ENCODE assay signal across 34 cellular contexts in genomic region chr6:137334094-137334493, GRCh38.
"Had no signal": no experiment of that assay in that cellular context is flagged by ENCODE, and none has a peak within 500 bp of the region (broad histone marks: within the 10 kb centered on the region; RNA-seq: fewer than 3 reads in every experiment).

No MANE protein-coding gene starts in this region.

- H3K4me1 ChIP-seq: adrenal gland, body of pancreas, colonic mucosa had no signal

- FAIRE-seq: frontal cortex had no signal

- H3K27me3 ChIP-seq: body of pancreas, colonic mucosa had no signal

- H3K9me3 Mint-ChIP-seq: activated CD4-positive, alpha-beta memory T cell treated with anti-CD3 and anti-CD28 coated beads for 36 hours; activated CD4-positive, alpha-beta T cell treated with anti-CD3 and anti-CD28 coated beads, Interleukin-2, amount 10 ng/mL, durations not matched to agents 24 days and 14 days; activated naive CD4-positive, alpha-beta T cell treated with anti-CD3 and anti-CD28 coated beads for 36 hours; activated naive CD4-positive, alpha-beta T cell treated with anti-CD3 and anti-CD28 coated beads, Interleukin-2, amount 50 U/mL, for 24 hours; activated naive CD8-positive, alpha-beta T cell treated with anti-CD3 and anti-CD28 coated beads for 36 hours; activated naive CD8-positive, alpha-beta T cell treated with anti-CD3 and anti-CD28 coated beads, Interleukin-2, amount 50 U/mL, for 24 hours; activated T-helper 1 cell treated with anti-CD3 and anti-CD28 coated beads, Interleukin-12 subunit alpha, Interleukin-12 subunit beta, Interleukin-2, Interleukin-4 antibody, amounts not matched to agents 30 ng/mL and 10 ng/mL and 1 ng/mL, durations not matched to agents 14 hours and 24 hours and 36 hours; activated T-helper 2 cell treated with anti-CD3 and anti-CD28 coated beads, Interferon-gamma antibody, Interleukin-2, Interleukin-4, amounts not matched to agents 10 μg/mL and 5 μg/mL and 100 μg/mL, durations not matched to agents 14 hours and 24 hours and 36 hours; endodermal cell; T-helper 2 cell treated with Interferon-gamma antibody and Interleukin-4, amounts not matched to agents 5 μg/mL and 100 μg/mL, for 36 hours had no signal

- H3K9me3 ChIP-seq: adrenal gland, body of pancreas, colonic mucosa had no signal

- H3K27ac ChIP-seq: adrenal gland, colonic mucosa, WERI-Rb-1 had no signal

- DNase-seq: activated CD4-positive, alpha-beta memory T cell treated with anti-CD3 and anti-CD28 coated beads for 36 hours; activated CD4-positive, alpha-beta T cell treated with anti-CD3 and anti-CD28 coated beads for 36 hours; activated CD4-positive, alpha-beta T cell treated with anti-CD3 and anti-CD28 coated beads, Interleukin-2, amount 10 ng/mL, durations not matched to agents 24 days and 14 days; activated CD4-positive, CD25-positive, alpha-beta regulatory T cell; activated CD4-positive, CD25-positive, alpha-beta regulatory T cell treated with anti-CD3 and anti-CD28 coated beads, Interleukin-2, amount 50 U/mL, for 72 hours; activated CD8-positive, alpha-beta memory T cell treated with anti-CD3 and anti-CD28 coated beads, Interleukin-2, amount 10 ng/mL, durations not matched to agents 7 days and 5 days; activated CD8-positive, alpha-beta memory T cell treated with anti-CD3 and anti-CD28 coated beads, Interleukin-2, amount 50 U/mL, for 4 hours; activated CD8-positive, alpha-beta T cell treated with anti-CD3 and anti-CD28 coated beads, Interleukin-2, amount 10 ng/mL, durations not matched to agents 7 days and 5 days; activated effector memory CD4-positive, alpha-beta T cell treated with anti-CD3 and anti-CD28 coated beads, Interleukin-2, amount 50 U/mL, for 16 hours; activated naive CD4-positive, alpha-beta T cell treated with anti-CD3 and anti-CD28 coated beads for 36 hours; activated naive CD8-positive, alpha-beta T cell treated with anti-CD3 and anti-CD28 coated beads for 36 hours; activated naive CD8-positive, alpha-beta T cell treated with anti-CD3 and anti-CD28 coated beads, Interleukin-2, amount 50 U/mL, for 24 hours; activated T-cell treated with anti-CD3 and anti-CD28 coated beads, Interleukin-2, amount 50 U/mL, for 1 hour; activated T-cell treated with anti-CD3 and anti-CD28 coated beads, Interleukin-2, amount 50 U/mL, for 48 hours; adrenal gland; amygdala; aorta; body of pancreas; central memory CD4-positive, alpha-beta T cell; cerebellar nuclear complex; colonic mucosa; effector memory CD4-positive, alpha-beta T cell; endodermal cell; foreskin fibroblast; T-helper 1 cell; T-helper 17 cell; T1000; WERI-Rb-1 had no signal

- H3K4me3 ChIP-seq: adrenal gland, body of pancreas, colonic mucosa had no signal

- H3K27ac Mint-ChIP-seq: activated CD4-positive, alpha-beta memory T cell treated with anti-CD3 and anti-CD28 coated beads for 36 hours; activated CD4-positive, alpha-beta T cell treated with anti-CD3 and anti-CD28 coated beads for 36 hours; activated CD4-positive, alpha-beta T cell treated with anti-CD3 and anti-CD28 coated beads, Interleukin-2, amount 10 ng/mL, durations not matched to agents 24 days and 14 days; activated CD8-positive, alpha-beta memory T cell treated with anti-CD3 and anti-CD28 coated beads, Interleukin-2, amount 10 ng/mL, durations not matched to agents 7 days and 5 days; activated CD8-positive, alpha-beta T cell treated with anti-CD3 and anti-CD28 coated beads, Interleukin-2, amount 10 ng/mL, durations not matched to agents 7 days and 5 days; activated naive CD4-positive, alpha-beta T cell treated with anti-CD3 and anti-CD28 coated beads for 36 hours; activated naive CD4-positive, alpha-beta T cell treated with anti-CD3 and anti-CD28 coated beads, Interleukin-2, amount 50 U/mL, for 24 hours; activated naive CD8-positive, alpha-beta T cell treated with anti-CD3 and anti-CD28 coated beads for 36 hours; activated naive CD8-positive, alpha-beta T cell treated with anti-CD3 and anti-CD28 coated beads, Interleukin-2, amount 50 U/mL, for 24 hours; activated T-helper 1 cell treated with anti-CD3 and anti-CD28 coated beads, Interleukin-12 subunit alpha, Interleukin-12 subunit beta, Interleukin-2, Interleukin-4 antibody, amounts not matched to agents 30 ng/mL and 10 ng/mL and 1 ng/mL, durations not matched to agents 14 hours and 24 hours and 36 hours; activated T-helper 2 cell treated with anti-CD3 and anti-CD28 coated beads, Interferon-gamma antibody, Interleukin-2, Interleukin-4, amounts not matched to agents 10 μg/mL and 5 μg/mL and 100 μg/mL, durations not matched to agents 14 hours and 24 hours and 36 hours; endodermal cell; T-helper 17 cell; T-helper 2 cell treated with Interferon-gamma antibody and Interleukin-4, amounts not matched to agents 5 μg/mL and 100 μg/mL, for 36 hours had no signal

- H3K36me3 Mint-ChIP-seq: activated CD8-positive, alpha-beta memory T cell treated with anti-CD3 and anti-CD28 coated beads, Interleukin-2, amount 10 ng/mL, durations not matched to agents 7 days and 5 days; activated naive CD4-positive, alpha-beta T cell treated with anti-CD3 and anti-CD28 coated beads, Interleukin-2, amount 50 U/mL, for 24 hours; activated naive CD8-positive, alpha-beta T cell treated with anti-CD3 and anti-CD28 coated beads for 36 hours had no signal

- H3K4me1 Mint-ChIP-seq: activated CD4-positive, alpha-beta T cell treated with anti-CD3 and anti-CD28 coated beads for 36 hours; activated CD4-positive, alpha-beta T cell treated with anti-CD3 and anti-CD28 coated beads, Interleukin-2, amount 10 ng/mL, durations not matched to agents 24 days and 14 days; activated CD8-positive, alpha-beta memory T cell treated with anti-CD3 and anti-CD28 coated beads, Interleukin-2, amount 10 ng/mL, durations not matched to agents 7 days and 5 days; activated naive CD4-positive, alpha-beta T cell treated with anti-CD3 and anti-CD28 coated beads, Interleukin-2, amount 50 U/mL, for 24 hours; activated naive CD8-positive, alpha-beta T cell treated with anti-CD3 and anti-CD28 coated beads for 36 hours; activated naive CD8-positive, alpha-beta T cell treated with anti-CD3 and anti-CD28 coated beads, Interleukin-2, amount 50 U/mL, for 24 hours had no signal

- H3K36me3 ChIP-seq: adrenal gland, colonic mucosa, WERI-Rb-1 had no signal

- ATAC-seq: activated CD4-positive, alpha-beta T cell treated with anti-CD3 and anti-CD28 coated beads for 36 hours; activated CD8-positive, alpha-beta memory T cell treated with anti-CD3 and anti-CD28 coated beads, Interleukin-2, amount 10 ng/mL, durations not matched to agents 7 days and 5 days; activated CD8-positive, alpha-beta T cell treated with anti-CD3 and anti-CD28 coated beads, Interleukin-2, amount 10 ng/mL, durations not matched to agents 7 days and 5 days; activated naive CD8-positive, alpha-beta T cell treated with anti-CD3 and anti-CD28 coated beads, Interleukin-2, amount 50 U/mL, for 24 hours; body of pancreas; esophagus mucosa; T-helper 17 cell had no signal

- H3K4me3 Mint-ChIP-seq: activated CD4-positive, alpha-beta memory T cell treated with anti-CD3 and anti-CD28 coated beads for 36 hours; activated CD4-positive, alpha-beta T cell treated with anti-CD3 and anti-CD28 coated beads for 36 hours; activated CD4-positive, alpha-beta T cell treated with anti-CD3 and anti-CD28 coated beads, Interleukin-2, amount 10 ng/mL, durations not matched to agents 24 days and 14 days; activated CD8-positive, alpha-beta memory T cell treated with anti-CD3 and anti-CD28 coated beads, Interleukin-2, amount 10 ng/mL, durations not matched to agents 7 days and 5 days; activated CD8-positive, alpha-beta T cell treated with anti-CD3 and anti-CD28 coated beads, Interleukin-2, amount 10 ng/mL, durations not matched to agents 7 days and 5 days; activated naive CD4-positive, alpha-beta T cell treated with anti-CD3 and anti-CD28 coated beads for 36 hours; activated naive CD4-positive, alpha-beta T cell treated with anti-CD3 and anti-CD28 coated beads, Interleukin-2, amount 50 U/mL, for 24 hours; activated naive CD8-positive, alpha-beta T cell treated with anti-CD3 and anti-CD28 coated beads for 36 hours; activated naive CD8-positive, alpha-beta T cell treated with anti-CD3 and anti-CD28 coated beads, Interleukin-2, amount 50 U/mL, for 24 hours; activated T-helper 1 cell treated with anti-CD3 and anti-CD28 coated beads, Interleukin-12 subunit alpha, Interleukin-12 subunit beta, Interleukin-2, Interleukin-4 antibody, amounts not matched to agents 30 ng/mL and 10 ng/mL and 1 ng/mL, durations not matched to agents 14 hours and 24 hours and 36 hours; endodermal cell; T-helper 17 cell; T-helper 2 cell treated with Interferon-gamma antibody and Interleukin-4, amounts not matched to agents 5 μg/mL and 100 μg/mL, for 36 hours had no signal
